Comparison of ENCODE assay signal across 8 cellular contexts in the genomic region with DNA sequence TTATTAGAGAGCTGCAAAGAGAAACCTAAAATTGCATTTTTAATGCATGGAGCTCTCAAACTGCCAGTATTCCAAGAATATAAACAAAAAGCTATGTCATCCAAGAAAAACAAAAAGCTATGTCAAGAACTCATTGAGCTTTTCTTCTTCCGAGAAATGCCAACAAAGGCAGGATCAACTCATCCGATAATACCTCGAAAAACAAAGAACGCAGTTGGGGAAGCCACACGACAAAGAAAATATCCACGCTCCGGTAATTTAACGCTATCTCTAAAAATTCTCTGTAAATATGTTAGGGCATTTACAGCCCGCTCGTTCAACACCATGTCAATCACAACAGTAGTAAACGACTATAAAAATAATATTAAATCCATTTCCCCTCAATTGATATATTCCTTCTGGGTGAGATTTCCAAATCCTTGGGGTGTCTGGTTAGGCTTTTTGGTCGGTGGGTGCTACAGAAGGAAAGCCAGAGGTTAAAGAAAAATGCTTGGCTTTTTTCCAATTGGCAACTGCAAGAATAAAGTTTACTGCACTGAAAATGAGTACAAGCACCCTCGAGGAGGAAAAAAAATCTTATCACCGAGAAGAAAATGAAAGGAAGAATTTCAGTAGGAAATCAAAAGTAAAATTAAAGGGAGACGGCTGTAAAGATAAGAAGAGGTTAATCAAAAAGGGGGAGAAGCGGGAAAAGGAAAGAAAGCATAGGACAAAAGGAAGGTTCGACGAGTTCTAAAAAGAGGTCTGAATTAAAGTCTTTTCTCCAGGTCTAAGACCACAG. TPM values are rescaled to one million over a fixed set of nuclear protein-coding genes. Genes with fewer than 3 reads are reported as not detected.
DNase-seq lines count a peak whose midpoint lies in the region; ATAC-seq, FAIRE-seq and TF ChIP-seq lines count a peak whose summit lies in the region.

No MANE protein-coding gene starts in this region.

- H3K79me2 ChIP-seq in fibroblast of lung (ENCODE audit: control insufficient read depth, insufficient read depth, low read length) (peaks cover 56% of the 10 kb centered on the region), trophoblast cell (ENCODE audit: control insufficient read depth, insufficient read depth, low read length, poor library complexity) (peaks cover 18% of the 10 kb centered on the region)

- H3K4me3 Mint-ChIP-seq in T-helper 1 cell treated with Interleukin-12 subunit alpha and Interleukin-12 subunit beta and Interleukin-4 antibody, amounts not matched to agents 30 μg/mL and 1 μg/mL, for 36 hours, result peak overlapping the region; percentile 95

- peak overlapping the region; percentile 84 for H3K4me2 ChIP-seq in fibroblast of lung (ENCODE audit: extremely low read depth, insufficient read depth, low read length)
- peak overlapping the region; percentile 44 for H3K4me2 ChIP-seq in trophoblast cell (ENCODE audit: low read length)

- H4K8ac ChIP-seq in trophoblast cell (ENCODE audit: low read depth, low read length), result peak overlapping the region; percentile 95

- FAIRE-seq in GM19239 (lab: Jason Lieb, UNC), result peak; percentile 37

- peak overlapping the region; percentile 91 for H4K12ac ChIP-seq in trophoblast cell (ENCODE audit: low read depth, low read length)

- H3K27ac ChIP-seq in 22Rv1 (peak overlapping the region; percentile 97), fibroblast of lung (ENCODE audit: insufficient read depth, low read length) (peak overlapping the region; percentile 96), trophoblast cell (ENCODE audit: low read depth, low read length) (peak overlapping the region; percentile 99)

- H2BK12ac ChIP-seq in trophoblast cell (ENCODE audit: low read length), result no peak overlapping the region

- peak overlapping the region; percentile 91 for H3K14ac ChIP-seq in trophoblast cell (ENCODE audit: low read length)

- H3K23ac ChIP-seq in trophoblast cell (ENCODE audit: low read length), result no peak overlapping the region

- no peaks in the 10 kb centered on the region for H3K9me3 Mint-ChIP-seq in T-helper 1 cell treated with Interleukin-12 subunit alpha and Interleukin-12 subunit beta and Interleukin-4 antibody, amounts not matched to agents 30 μg/mL and 1 μg/mL, for 36 hours

- no CpG with 5 or more reads among the region's 18 CpGs for WGBS in trophoblast cell (ENCODE audit: extremely low coverage, insufficient coverage, insufficient read length)

- peak overlapping the region; percentile 86 for H2BK5ac ChIP-seq in trophoblast cell (ENCODE audit: low read depth, low read length, poor library complexity)

- DNase-seq in GM19239 (ENCODE audit: insufficient read length, low spot score) (no peak), fibroblast of lung (ENCODE audit: low read depth in 2 of 2) (peak; percentile 32 to 53), trophoblast cell (peak in 1 of 2 donors; percentile 41)
- DNase-seq in activated effector memory CD4-positive, alpha-beta T cell treated with Interleukin-2 at 50 U/mL for 16 hours, result no peak
- DNase-seq in central memory CD4-positive, alpha-beta T cell, result no peak

- peaks cover 30% of the 10 kb centered on the region for H3K4me1 Mint-ChIP-seq in T-helper 1 cell treated with Interleukin-12 subunit alpha and Interleukin-12 subunit beta and Interleukin-4 antibody, amounts not matched to agents 30 μg/mL and 1 μg/mL, for 36 hours (ENCODE audit: low read depth)

- no peaks in the 10 kb centered on the region for H3K36me3 ChIP-seq in fibroblast of lung (ENCODE audit: control insufficient read depth, insufficient read depth, low read length)
- peaks cover 2 to 4% of the 10 kb centered on the region in 2 experiments for H3K36me3 ChIP-seq in trophoblast cell (ENCODE audit: control insufficient read depth in 1 of 2, insufficient read depth in 2 of 2, low read length in 2 of 2)

- no peaks in the 10 kb centered on the region for H3K9me3 ChIP-seq in fibroblast of lung (ENCODE audit: control insufficient read depth, insufficient read depth, low read depth, low read length)
- no peaks in the 10 kb centered on the region for H3K9me3 ChIP-seq in trophoblast cell (ENCODE audit: insufficient read depth, low read depth, low read length)

- ATAC-seq in GM18907 (IDR thresholded peaks at IDR 0.05; ENCODE audit: unreplicated experiment), result no peak

- H3K18ac ChIP-seq in trophoblast cell (ENCODE audit: low read length), result peak overlapping the region; percentile 91

- peak overlapping the region; percentile 95 for H2BK120ac ChIP-seq in trophoblast cell (ENCODE audit: insufficient read depth, low read length, poor library complexity)

- no peak for TF ChIP-seq CTCF in 22Rv1 (IDR thresholded peaks at IDR 0.05)
- no peak for TF ChIP-seq CTCF in fibroblast of lung (conservative IDR thresholded peaks at IDR 0.05 in 1 of 2, IDR thresholded peaks at IDR 0.05 in 1 of 2; ENCODE audit: low read depth in 1 of 2, low read length in 2 of 2)

- H3K36me3 Mint-ChIP-seq in T-helper 1 cell treated with Interleukin-12 subunit alpha and Interleukin-12 subunit beta and Interleukin-4 antibody, amounts not matched to agents 30 μg/mL and 1 μg/mL, for 36 hours (ENCODE audit: low read depth), result peaks cover 13% of the 10 kb centered on the region

- H3K79me1 ChIP-seq in trophoblast cell (ENCODE audit: low read length), result peaks cover 9% of the 10 kb centered on the region

- H3K27me3 Mint-ChIP-seq in T-helper 1 cell treated with Interleukin-12 subunit alpha and Interleukin-12 subunit beta and Interleukin-4 antibody, amounts not matched to agents 30 μg/mL and 1 μg/mL, for 36 hours (ENCODE audit: low read depth), result peaks cover 6% of the 10 kb centered on the region

- H3K27ac Mint-ChIP-seq in T-helper 1 cell treated with Interleukin-12 subunit alpha and Interleukin-12 subunit beta and Interleukin-4 antibody, amounts not matched to agents 30 μg/mL and 1 μg/mL, for 36 hours, result peak overlapping the region; percentile 96

- H2AK5ac ChIP-seq in trophoblast cell (ENCODE audit: low read length), result peak overlapping the region; percentile 96

- H3K9ac ChIP-seq in fibroblast of lung (ENCODE audit: insufficient read depth, low read length) (peak overlapping the region; percentile 98), trophoblast cell (ENCODE audit: low read length) (peak overlapping the region; percentile 99)

- H3K4me1 ChIP-seq in fibroblast of lung (ENCODE audit: control insufficient read depth, extremely low read depth, insufficient read depth, low read length), result no peaks in the 10 kb centered on the region
- H3K4me1 ChIP-seq in trophoblast cell (ENCODE audit: control insufficient read depth in 1 of 2, insufficient read depth in 2 of 2, low read length in 2 of 2), result peaks cover 0 to 5% of the 10 kb centered on the region in 2 experiments

- H3K27me3 ChIP-seq in fibroblast of lung (ENCODE audit: control insufficient read depth, insufficient read depth, low read length), result no peaks in the 10 kb centered on the region
- no peaks in the 10 kb centered on the region for H3K27me3 ChIP-seq in trophoblast cell (ENCODE audit: insufficient read depth, low read length)

- H4K91ac ChIP-seq in trophoblast cell (ENCODE audit: low read depth, low read length), result peak overlapping the region; percentile 96

- H2AFZ ChIP-seq in fibroblast of lung (ENCODE audit: low read length) (no peak overlapping the region), trophoblast cell (ENCODE audit: insufficient read depth, low read length, poor library complexity) (no peak overlapping the region)

- no peaks in the 10 kb centered on the region for H4K20me1 ChIP-seq in fibroblast of lung (ENCODE audit: control insufficient read depth, extremely low read depth, insufficient read depth, low read length)

- peak overlapping the region; percentile 93 for H3K4ac ChIP-seq in trophoblast cell (ENCODE audit: low read depth, low read length)

- H3K4me3 ChIP-seq in fibroblast of lung (replicated peaks in 1 of 4; ENCODE audit: control extremely low read depth in 1 of 4, insufficient read depth in 1 of 4, low read depth in 3 of 4, low read length in 4 of 4), result peak overlapping the region; percentile 86 to 100 (median 92)
- peak overlapping the region; percentile 92 for H3K4me3 ChIP-seq in trophoblast cell (ENCODE audit: low read depth, low read length)

RNA-seq across cellular contexts. Expression of a gene that starts 0.9 kb away (rescaled TPM):
- total RNA-seq in fibroblast of lung, result 115 and 138 TPM in 2 replicates
- polyA plus RNA-seq in fibroblast of lung, result 52.7 and 64.5 TPM in 2 replicates
- polyA plus RNA-seq in fibroblast of lung (2012), result 32.8 and 40.0 TPM in 2 replicates
- 44.8 and 58.8 TPM in 2 replicates for polyA minus RNA-seq in fibroblast of lung (ENCODE audit: low replicate concordance)
- polyA plus RNA-seq in trophoblast cell (2013), result 78.8 and 80.7 TPM in 2 replicates

RNA-seq across cellular contexts. Expression of a gene that starts 10.4 kb away (rescaled TPM):
- 68.3 and 86.0 TPM in 2 replicates for total RNA-seq in fibroblast of lung
- polyA plus RNA-seq in fibroblast of lung, result 61.0 and 163 TPM in 2 replicates
- polyA plus RNA-seq in fibroblast of lung (2012), result 43.4 and 103 TPM in 2 replicates
- polyA minus RNA-seq in fibroblast of lung (ENCODE audit: low replicate concordance), result 9.1 and 61.9 TPM in 2 replicates
- polyA plus RNA-seq in trophoblast cell (2013), result 55.0 and 58.1 TPM in 2 replicates

RNA-seq across cellular contexts. Expression of a gene that starts 46.0 kb away (rescaled TPM):
- 105 and 179 TPM in 2 replicates for total RNA-seq in fibroblast of lung
- 167 and 328 TPM in 2 replicates for polyA plus RNA-seq in fibroblast of lung
- polyA plus RNA-seq in fibroblast of lung (2012), result 232 and 291 TPM in 2 replicates
- polyA minus RNA-seq in fibroblast of lung (ENCODE audit: low replicate concordance), result 8.2 and 16.4 TPM in 2 replicates
- 304 and 315 TPM in 2 replicates for polyA plus RNA-seq in trophoblast cell (2013)

RNA-seq across cellular contexts. Expression of a gene that starts 54.3 kb away (rescaled TPM):
- total RNA-seq in fibroblast of lung, result 15.7 and 16.4 TPM in 2 replicates
- polyA plus RNA-seq in fibroblast of lung, result 31.2 and 37.2 TPM in 2 replicates
- polyA plus RNA-seq in fibroblast of lung (2012), result 25.4 and 33.9 TPM in 2 replicates
- 1.8 and 2.5 TPM in 2 replicates for polyA minus RNA-seq in fibroblast of lung (ENCODE audit: low replicate concordance)
- polyA plus RNA-seq in trophoblast cell (2013), result 31.3 and 31.9 TPM in 2 replicates

RNA-seq across cellular contexts. Expression of a gene that starts 56.7 kb away (rescaled TPM):
- total RNA-seq in fibroblast of lung, result 24.9 and 32.7 TPM in 2 replicates
- 9.1 and 9.8 TPM in 2 replicates for polyA plus RNA-seq in fibroblast of lung
- 8.3 and 8.4 TPM in 2 replicates for polyA plus RNA-seq in fibroblast of lung (2012)
- 10.8 and 11.4 TPM in 2 replicates for polyA minus RNA-seq in fibroblast of lung (ENCODE audit: low replicate concordance)
- polyA plus RNA-seq in trophoblast cell (2013), result 5.9 and 6.8 TPM in 2 replicates

Comparison
In these comparisons a context has a peak if more than half of its experiments do, and no peak if none do; other contexts are left out.
1. DNase-seq: peak in fibroblast of lung (2 of 2); none in GM19239 (single experiment), activated effector memory CD4-positive, alpha-beta T cell treated with Interleukin-2 at 50 U/mL for 16 hours (single experiment) and central memory CD4-positive, alpha-beta T cell (single experiment).
2. Peak in every context shown above with its lines, with median percentiles within 50 percentile points of each other: H3K27ac ChIP-seq.